Comparison of ENCODE assay signal across 15 cellular contexts in the genomic region with DNA sequence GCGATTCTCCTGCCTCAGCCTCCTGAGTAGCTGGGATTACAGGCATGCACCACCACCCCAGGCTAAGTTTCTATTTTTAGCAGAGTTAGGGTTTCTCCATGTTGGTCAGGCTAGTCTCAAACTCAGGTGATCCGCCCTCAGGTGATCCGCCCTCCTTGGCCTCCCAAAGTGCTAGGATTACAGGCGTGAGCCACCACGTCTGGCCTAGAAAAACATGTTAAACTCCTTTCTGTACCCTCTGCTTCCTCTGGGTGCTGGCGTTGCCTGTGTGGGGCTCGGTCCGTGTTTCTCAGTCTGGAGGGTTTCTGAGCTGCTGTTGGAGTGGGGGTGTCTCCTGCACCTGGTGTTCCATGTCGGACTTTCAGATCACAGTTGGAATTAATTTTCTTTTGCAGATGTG. TPM values are rescaled to one million over a fixed set of nuclear protein-coding genes. Genes with fewer than 3 reads are reported as not detected.
DNase-seq lines count a peak whose midpoint lies in the region; ATAC-seq and TF ChIP-seq lines count a peak whose summit lies in the region.
"Had no signal": no experiment of that assay in that cellular context is flagged by ENCODE, and none has a peak within 500 bp of the region (broad histone marks: within the 10 kb centered on the region; RNA-seq: fewer than 3 reads in every experiment).

No MANE protein-coding gene starts in this region.

- peaks cover 6% of the 10 kb centered on the region for H3K36me3 Mint-ChIP-seq in MCF 10A (ENCODE audit: insufficient read depth, unreplicated experiment)
- peaks cover 3% of the 10 kb centered on the region for H3K36me3 Mint-ChIP-seq in chondrocyte (ENCODE audit: low read depth)
- H3K36me3 Mint-ChIP-seq in neural progenitor cell, result peaks cover 2% of the 10 kb centered on the region
- no peaks in the 10 kb centered on the region for H3K36me3 Mint-ChIP-seq in type B pancreatic cell
- H3K36me3 Mint-ChIP-seq: CD8-positive, alpha-beta memory T cell had no signal

- H3F3A ChIP-seq in neural progenitor cell (ENCODE audit: low read depth), result peaks cover 10% of the 10 kb centered on the region

- no TSS peak for BruUV-seq in MCF 10A (replicated peaks; lab: Mats Ljungman, UMichigan)

- H3K9me3 Mint-ChIP-seq in MCF 10A (ENCODE audit: unreplicated experiment) (no peaks in the 10 kb centered on the region), chondrocyte (ENCODE audit: low read depth) (no peaks in the 10 kb centered on the region), neural progenitor cell (no peaks in the 10 kb centered on the region), type B pancreatic cell (no peaks in the 10 kb centered on the region)

- POLR2A ChIA-PET in MCF 10A (lab: Yijun Ruan, JAX), result no interaction called here

- H3K79me2 ChIP-seq in neural progenitor cell (ENCODE audit: low read depth), result no peaks in the 10 kb centered on the region

- H3K36me3 ChIP-seq in breast epithelium, result no peaks in the 10 kb centered on the region
- no peaks in the 10 kb centered on the region for H3K36me3 ChIP-seq in neural progenitor cell
- no peaks in the 10 kb centered on the region for H3K36me3 ChIP-seq in ovary

- DNase-seq in breast epithelium (ENCODE audit: low spot score in 2 of 2) (peak; percentile 9 to 21), MCF 10A (ENCODE audit: unreplicated experiment) (no peak), chondrocyte (ENCODE audit: low spot score) (no peak), neural progenitor cell (ENCODE audit: low spot score) (no peak), type B pancreatic cell (ENCODE audit: extremely low spot score, unreplicated experiment) (peak; percentile 29), ovary (no peak)
- DNase-seq: CD8-positive, alpha-beta memory T cell; GOT3; MV-4-11; NCI-H1436 treated with DMSO at 0.1 percent for 48 hours; NCI-H2081; NCI-H510A treated with DMSO at 0.1 percent for 48 hours had no signal

- H3K9ac ChIP-seq in neural progenitor cell, result no peak overlapping the region

- TF ChIP-seq POLR2A in breast epithelium (IDR thresholded peaks at IDR 0.05) (no peak), ovary (IDR thresholded peaks at IDR 0.05) (no peak)

- no peak for TF ChIP-seq EP300 in ovary (IDR thresholded peaks at IDR 0.05)

- H3K4me3 ChIP-seq in breast epithelium, result no peak overlapping the region
- no peak overlapping the region for H3K4me3 ChIP-seq in neural progenitor cell
- no peak overlapping the region for H3K4me3 ChIP-seq in ovary

- H3K4me3 Mint-ChIP-seq in MCF 10A (ENCODE audit: unreplicated experiment) (no peak overlapping the region), chondrocyte (ENCODE audit: unreplicated experiment) (no peak overlapping the region), neural progenitor cell (peak overlapping the region; percentile 33), type B pancreatic cell (no peak overlapping the region)
- H3K4me3 Mint-ChIP-seq: B cell; CD8-positive, alpha-beta memory T cell had no signal

- intact Hi-C loops in breast epithelium (cut with DNase I; ENCODE audit: low total_unique reads) (no loop called here), MCF 10A (cut with micrococcal nuclease) (no loop called here), ovary (cut with DNase I) (no loop called here)

- H3K27ac Mint-ChIP-seq in MCF 10A (ENCODE audit: low read depth, unreplicated experiment) (no peak overlapping the region), chondrocyte (ENCODE audit: unreplicated experiment) (peak overlapping the region; percentile 87), neural progenitor cell (peak overlapping the region; percentile 65), type B pancreatic cell (no peak overlapping the region)
- H3K27ac Mint-ChIP-seq: B cell had no signal

- H3K27ac ChIP-seq in breast epithelium, result peak overlapping the region; percentile 82 to 88
- no peak overlapping the region for H3K27ac ChIP-seq in neural progenitor cell
- H3K27ac ChIP-seq in ovary, result no peak overlapping the region

- no peaks in the 10 kb centered on the region for H3K9me3 ChIP-seq in breast epithelium
- no peaks in the 10 kb centered on the region for H3K9me3 ChIP-seq in neural progenitor cell (ENCODE audit: low read depth)
- H3K9me3 ChIP-seq in ovary, result no peaks in the 10 kb centered on the region

- no peaks in the 10 kb centered on the region for H4K20me1 ChIP-seq in neural progenitor cell (ENCODE audit: low read depth)

- H3K27me3 ChIP-seq in breast epithelium (no peaks in the 10 kb centered on the region), neural progenitor cell (peaks cover 9% of the 10 kb centered on the region), ovary (no peaks in the 10 kb centered on the region)

- no peak overlapping the region for H3K4me2 ChIP-seq in neural progenitor cell

- no peak for ATAC-seq in GM19452 (IDR thresholded peaks at IDR 0.05; ENCODE audit: unreplicated experiment)
- ATAC-seq: Panc1 had no signal

- CTCF ChIA-PET in MCF 10A (lab: Yijun Ruan, JAX), result interaction anchor here (0.6 kb wide), 1 partner anchor 53 kb away, joined by 3 read pairs; no protein-coding TSS in a partner anchor

- 83 to 84% (median 84%) methylated on average over 9 of the region's 9 CpGs for WGBS in ovary, 3 donors

- H2AFZ ChIP-seq in neural progenitor cell (replicated peaks), result no peak overlapping the region

- TF ChIP-seq CTCF in breast epithelium (IDR thresholded peaks at IDR 0.05), result no peak
- no peak for TF ChIP-seq CTCF in MCF 10A (IDR thresholded peaks at IDR 0.05; ENCODE audit: unreplicated experiment)
- TF ChIP-seq CTCF in chondrocyte (IDR thresholded peaks at IDR 0.05), result no peak
- TF ChIP-seq CTCF in neural progenitor cell (IDR thresholded peaks at IDR 0.05), result no peak
- no peak for TF ChIP-seq CTCF in type B pancreatic cell (conservative IDR thresholded peaks at IDR 0.05)
- no peak for TF ChIP-seq CTCF in ovary (IDR thresholded peaks at IDR 0.05)

- H3K4me1 Mint-ChIP-seq in MCF 10A (ENCODE audit: insufficient read depth, unreplicated experiment), result no peaks in the 10 kb centered on the region
- H3K4me1 Mint-ChIP-seq in chondrocyte (ENCODE audit: low read depth), result peaks cover 64% of the 10 kb centered on the region
- H3K4me1 Mint-ChIP-seq in neural progenitor cell, result peaks cover 66% of the 10 kb centered on the region
- H3K4me1 Mint-ChIP-seq in type B pancreatic cell (ENCODE audit: unreplicated experiment), result no peaks in the 10 kb centered on the region
- H3K4me1 Mint-ChIP-seq: B cell; CD8-positive, alpha-beta memory T cell had no signal

- H3K27me3 Mint-ChIP-seq in MCF 10A (ENCODE audit: insufficient read depth, unreplicated experiment) (no peaks in the 10 kb centered on the region), chondrocyte (ENCODE audit: low read depth) (no peaks in the 10 kb centered on the region), neural progenitor cell (ENCODE audit: insufficient read depth, low read depth) (peaks cover 20% of the 10 kb centered on the region), type B pancreatic cell (peaks cover 26% of the 10 kb centered on the region)
- H3K27me3 Mint-ChIP-seq: CD8-positive, alpha-beta memory T cell had no signal

- peaks cover 0 to 4% of the 10 kb centered on the region in 2 donors for H3K4me1 ChIP-seq in breast epithelium
- peaks cover 30% of the 10 kb centered on the region for H3K4me1 ChIP-seq in neural progenitor cell
- no peaks in the 10 kb centered on the region for H3K4me1 ChIP-seq in ovary (ENCODE audit: insufficient read depth)

RNA-seq across cellular contexts. Expression of gene LDLRAD4, which starts 17.9 kb away (rescaled TPM):
- 10 to 100 TPM; 28.5 to 94.3 (median 42.9) TPM for total RNA-seq in breast epithelium
- not detected in 2 replicates for total RNA-seq in MCF 10A (2022)
- 78.2 to 229 TPM (median 80.5 TPM) in 3 replicates for total RNA-seq in chondrocyte
- total RNA-seq in neural progenitor cell (ENCODE audit: low replicate concordance), result 0.28 and 0.65 TPM in 2 replicates
- 0.88 and 2.4 TPM in 2 replicates for total RNA-seq in type B pancreatic cell (ENCODE audit: low replicate concordance)
- 10 to 100 TPM in 4 of 7 donors, 1 to 10 TPM in 3; 4.1 to 31.6 (median 10.5) TPM for total RNA-seq in ovary
- polyA plus RNA-seq in ovary, result 1 to 10 TPM; 2.3 to 8.3 TPM

Comparison
In these comparisons a context has a peak if more than half of its experiments do, and no peak if none do; other contexts are left out.
1. DNase-seq: peak in breast epithelium (2 of 2) and type B pancreatic cell (single experiment); none in MCF 10A (single experiment), chondrocyte (single experiment), neural progenitor cell (single experiment) and ovary (0 of 5).
2. H3K27ac ChIP-seq: peak in breast epithelium (2 of 2); none in neural progenitor cell (single experiment) and ovary (0 of 2).
3. H3K27ac Mint-ChIP-seq: peak in chondrocyte (single experiment) and neural progenitor cell (single experiment); none in MCF 10A (single experiment) and type B pancreatic cell (single experiment).